ENCODE assay signal across 38 cellular contexts in genomic region chr6:49504666-49505065, GRCh38. TPM values are rescaled to one million over a fixed set of nuclear protein-coding genes. Genes with fewer than 3 reads are reported as not detected.
"Had no signal": no experiment of that assay in that cellular context is flagged by ENCODE, and none has a peak within 500 bp of the region (broad histone marks: within the 10 kb centered on the region; RNA-seq: fewer than 3 reads in every experiment).

No MANE protein-coding gene starts in this region.

- H3K4me1 ChIP-seq: adrenal gland, breast epithelium had no signal

- H3K27me3 ChIP-seq: adrenal gland, body of pancreas, brain microvascular endothelial cell, breast epithelium had no signal

- H3K27ac ChIP-seq: adrenal gland, body of pancreas, brain microvascular endothelial cell, breast epithelium, VCaP had no signal

- H3K4me3 Mint-ChIP-seq: activated B cell treated with CpG ODN at 0.5 μM for 24 hours; activated CD4-positive, alpha-beta memory T cell treated with anti-CD3 and anti-CD28 coated beads for 36 hours; activated CD4-positive, alpha-beta T cell treated with anti-CD3 and anti-CD28 coated beads, Interleukin-2, amount 10 ng/mL, durations not matched to agents 24 days and 14 days; activated CD8-positive, alpha-beta T cell treated with anti-CD3 and anti-CD28 coated beads for 36 hours; activated naive CD4-positive, alpha-beta T cell treated with anti-CD3 and anti-CD28 coated beads for 36 hours; activated naive CD8-positive, alpha-beta T cell treated with anti-CD3 and anti-CD28 coated beads for 36 hours; activated T-cell treated with anti-CD3 and anti-CD28 coated beads, Interleukin-2, amount 50 U/mL, for 4 hours; activated T-cell treated with anti-CD3 and anti-CD28 coated beads, Interleukin-2, amount 50 U/mL, for 72 hours; activated T-helper 1 cell treated with anti-CD3 and anti-CD28 coated beads, Interleukin-12 subunit alpha, Interleukin-12 subunit beta, Interleukin-2, Interleukin-4 antibody, amounts not matched to agents 30 ng/mL and 10 ng/mL and 1 ng/mL, durations not matched to agents 14 hours and 24 hours and 36 hours; activated T-helper 17 cell treated with anti-CD3 and anti-CD28 coated beads, Interleukin-2, amount 50 U/mL, for 72 hours; T-helper 1 cell treated with Interleukin-12 subunit alpha and Interleukin-12 subunit beta and Interleukin-4 antibody, amounts not matched to agents 30 μg/mL and 1 μg/mL, for 36 hours; T-helper 2 cell treated with Interferon-gamma antibody and Interleukin-4, amounts not matched to agents 5 μg/mL and 100 μg/mL, for 36 hours had no signal

- ATAC-seq: activated CD8-positive, alpha-beta T cell treated with anti-CD3 and anti-CD28 coated beads for 36 hours; activated naive CD4-positive, alpha-beta T cell treated with anti-CD3 and anti-CD28 coated beads, Interleukin-2, amount 50 U/mL, for 72 hours; activated T-cell treated with anti-CD3 and anti-CD28 coated beads, Interleukin-2, amount 50 U/mL, for 4 hours; activated T-cell treated with anti-CD3 and anti-CD28 coated beads, Interleukin-2, amount 50 U/mL, for 72 hours; activated T-helper 17 cell treated with anti-CD3 and anti-CD28 coated beads, Interleukin-2, amount 50 U/mL, for 72 hours; body of pancreas had no signal

- H3K36me3 Mint-ChIP-seq: activated CD4-positive, alpha-beta memory T cell treated with anti-CD3 and anti-CD28 coated beads for 36 hours; activated naive CD4-positive, alpha-beta T cell treated with anti-CD3 and anti-CD28 coated beads, Interleukin-2, amount 50 U/mL, for 72 hours; activated naive CD8-positive, alpha-beta T cell treated with anti-CD3 and anti-CD28 coated beads for 36 hours had no signal

- H3K9me3 Mint-ChIP-seq: activated B cell treated with CpG ODN at 0.5 μM for 24 hours; activated CD4-positive, alpha-beta memory T cell treated with anti-CD3 and anti-CD28 coated beads for 36 hours; activated CD4-positive, alpha-beta T cell treated with anti-CD3 and anti-CD28 coated beads, Interleukin-2, amount 10 ng/mL, durations not matched to agents 24 days and 14 days; activated CD8-positive, alpha-beta T cell treated with anti-CD3 and anti-CD28 coated beads for 36 hours; activated naive CD4-positive, alpha-beta T cell treated with anti-CD3 and anti-CD28 coated beads for 36 hours; activated naive CD4-positive, alpha-beta T cell treated with anti-CD3 and anti-CD28 coated beads, Interleukin-2, amount 50 U/mL, for 72 hours; activated naive CD8-positive, alpha-beta T cell treated with anti-CD3 and anti-CD28 coated beads for 36 hours; activated T-cell treated with anti-CD3 and anti-CD28 coated beads, Interleukin-2, amount 50 U/mL, for 4 hours; activated T-cell treated with anti-CD3 and anti-CD28 coated beads, Interleukin-2, amount 50 U/mL, for 72 hours; activated T-helper 1 cell treated with anti-CD3 and anti-CD28 coated beads, Interleukin-12 subunit alpha, Interleukin-12 subunit beta, Interleukin-2, Interleukin-4 antibody, amounts not matched to agents 30 ng/mL and 10 ng/mL and 1 ng/mL, durations not matched to agents 14 hours and 24 hours and 36 hours; T-helper 1 cell treated with Interleukin-12 subunit alpha and Interleukin-12 subunit beta and Interleukin-4 antibody, amounts not matched to agents 30 μg/mL and 1 μg/mL, for 36 hours; T-helper 2 cell treated with Interferon-gamma antibody and Interleukin-4, amounts not matched to agents 5 μg/mL and 100 μg/mL, for 36 hours had no signal

- H3K4me3 ChIP-seq: adrenal gland, body of pancreas, breast epithelium had no signal

- DNase-seq: activated B cell treated with CpG ODN at 0.5 μM for 24 hours; activated CD4-positive, alpha-beta memory T cell treated with anti-CD3 and anti-CD28 coated beads for 36 hours; activated CD4-positive, alpha-beta T cell treated with anti-CD3 and anti-CD28 coated beads for 4 hours; activated CD4-positive, alpha-beta T cell treated with anti-CD3 and anti-CD28 coated beads, Interleukin-2, amount 10 ng/mL, durations not matched to agents 24 days and 14 days; activated CD4-positive, alpha-beta T cell treated with anti-CD3 and anti-CD28 coated beads, Interleukin-2, amount 50 U/mL, for 1 hour; activated CD4-positive, alpha-beta T cell treated with anti-CD3 and anti-CD28 coated beads, Interleukin-2, amount 50 U/mL, for 4 hours; activated CD4-positive, CD25-positive, alpha-beta regulatory T cell treated with anti-CD3 and anti-CD28 coated beads, Interleukin-2, amount 50 U/mL, for 72 hours; activated CD8-positive, alpha-beta memory T cell treated with anti-CD3 and anti-CD28 coated beads, Interleukin-2, amount 50 U/mL, for 4 hours; activated CD8-positive, alpha-beta T cell treated with anti-CD3 and anti-CD28 coated beads for 36 hours; activated effector memory CD4-positive, alpha-beta T cell treated with anti-CD3 and anti-CD28 coated beads, Interleukin-2, amount 50 U/mL, for 16 hours; activated gamma-delta T cell treated with Interleukin-2 at 50 U/mL for 16 hours; activated naive CD4-positive, alpha-beta T cell; activated naive CD4-positive, alpha-beta T cell treated with anti-CD3 and anti-CD28 coated beads for 36 hours; activated naive CD4-positive, alpha-beta T cell treated with anti-CD3 and anti-CD28 coated beads, Interleukin-2, amount 50 U/mL, for 16 hours; activated naive CD8-positive, alpha-beta T cell treated with anti-CD3 and anti-CD28 coated beads for 36 hours; activated T-cell treated with anti-CD3 and anti-CD28 coated beads for 4 hours; activated T-cell treated with anti-CD3 and anti-CD28 coated beads, Interleukin-2, amount 50 U/mL, for 1 hour; activated T-cell treated with anti-CD3 and anti-CD28 coated beads, Interleukin-2, amount 50 U/mL, for 4 hours; activated T-cell treated with anti-CD3 and anti-CD28 coated beads, Interleukin-2, amount 50 U/mL, for 72 hours; adrenal gland; amniotic stem cell; aorta; body of pancreas; brain microvascular endothelial cell; central memory CD4-positive, alpha-beta T cell; T-helper 1 cell; T-helper 2 cell; T-helper 9 cell had no signal

- H3K27ac Mint-ChIP-seq: activated B cell treated with CpG ODN at 0.5 μM for 24 hours; activated CD4-positive, alpha-beta memory T cell treated with anti-CD3 and anti-CD28 coated beads for 36 hours; activated CD4-positive, alpha-beta T cell treated with anti-CD3 and anti-CD28 coated beads, Interleukin-2, amount 10 ng/mL, durations not matched to agents 24 days and 14 days; activated CD8-positive, alpha-beta T cell treated with anti-CD3 and anti-CD28 coated beads for 36 hours; activated naive CD4-positive, alpha-beta T cell treated with anti-CD3 and anti-CD28 coated beads for 36 hours; activated naive CD4-positive, alpha-beta T cell treated with anti-CD3 and anti-CD28 coated beads, Interleukin-2, amount 50 U/mL, for 72 hours; activated naive CD8-positive, alpha-beta T cell treated with anti-CD3 and anti-CD28 coated beads for 36 hours; activated T-cell treated with anti-CD3 and anti-CD28 coated beads, Interleukin-2, amount 50 U/mL, for 72 hours; activated T-helper 1 cell treated with anti-CD3 and anti-CD28 coated beads, Interleukin-12 subunit alpha, Interleukin-12 subunit beta, Interleukin-2, Interleukin-4 antibody, amounts not matched to agents 30 ng/mL and 10 ng/mL and 1 ng/mL, durations not matched to agents 14 hours and 24 hours and 36 hours; activated T-helper 17 cell treated with anti-CD3 and anti-CD28 coated beads, Interleukin-2, amount 50 U/mL, for 72 hours; T-helper 1 cell treated with Interleukin-12 subunit alpha and Interleukin-12 subunit beta and Interleukin-4 antibody, amounts not matched to agents 30 μg/mL and 1 μg/mL, for 36 hours; T-helper 2 cell treated with Interferon-gamma antibody and Interleukin-4, amounts not matched to agents 5 μg/mL and 100 μg/mL, for 36 hours had no signal

- H3K36me3 ChIP-seq: adrenal gland, brain microvascular endothelial cell, breast epithelium had no signal

- H3K9me3 ChIP-seq: adrenal gland, body of pancreas, breast epithelium had no signal

- H3K4me1 Mint-ChIP-seq: activated B cell treated with CpG ODN at 0.5 μM for 24 hours; activated CD4-positive, alpha-beta T cell treated with anti-CD3 and anti-CD28 coated beads, Interleukin-2, amount 10 ng/mL, durations not matched to agents 24 days and 14 days; activated naive CD8-positive, alpha-beta T cell treated with anti-CD3 and anti-CD28 coated beads for 36 hours; activated T-helper 17 cell treated with anti-CD3 and anti-CD28 coated beads, Interleukin-2, amount 50 U/mL, for 72 hours had no signal

RNA-seq across cellular contexts. Expression of gene GLYATL3, which starts 4.9 kb away (rescaled TPM):
- total RNA-seq: activated B cell treated with CpG ODN at 0.5 μM for 24 hours; activated CD4-positive, alpha-beta memory T cell treated with anti-CD3 and anti-CD28 coated beads for 36 hours; activated CD4-positive, alpha-beta T cell treated with anti-CD3 and anti-CD28 coated beads, Interleukin-2, amount 10 ng/mL, durations not matched to agents 24 days and 14 days; activated CD8-positive, alpha-beta memory T cell treated with anti-CD3 and anti-CD28 coated beads for 36 hours; activated CD8-positive, alpha-beta T cell treated with anti-CD3 and anti-CD28 coated beads for 36 hours; activated naive CD4-positive, alpha-beta T cell treated with anti-CD3 and anti-CD28 coated beads for 36 hours; activated naive CD4-positive, alpha-beta T cell treated with anti-CD3 and anti-CD28 coated beads, Interleukin-2, amount 50 U/mL, for 72 hours; activated naive CD8-positive, alpha-beta T cell treated with anti-CD3 and anti-CD28 coated beads for 36 hours; activated T-cell treated with anti-CD3 and anti-CD28 coated beads, Interleukin-2, amount 50 U/mL, for 4 hours; activated T-cell treated with anti-CD3 and anti-CD28 coated beads, Interleukin-2, amount 50 U/mL, for 72 hours; activated T-helper 1 cell treated with anti-CD3 and anti-CD28 coated beads, Interleukin-12 subunit alpha, Interleukin-12 subunit beta, Interleukin-2, Interleukin-4 antibody, amounts not matched to agents 30 ng/mL and 10 ng/mL and 1 ng/mL, durations not matched to agents 14 hours and 24 hours and 36 hours; activated T-helper 17 cell treated with anti-CD3 and anti-CD28 coated beads, Interleukin-2, amount 50 U/mL, for 72 hours; adrenal gland; aorta; astrocyte; body of pancreas; breast epithelium; cardiac septum had no signal
- polyA plus RNA-seq: adrenal gland, aorta had no signal

RNA-seq across cellular contexts. Expression of gene C6orf141, which starts 45.8 kb away (rescaled TPM):
- total RNA-seq: activated B cell treated with CpG ODN at 0.5 μM for 24 hours; activated CD4-positive, alpha-beta T cell treated with anti-CD3 and anti-CD28 coated beads, Interleukin-2, amount 10 ng/mL, durations not matched to agents 24 days and 14 days; activated CD8-positive, alpha-beta memory T cell treated with anti-CD3 and anti-CD28 coated beads for 36 hours; activated T-helper 1 cell treated with anti-CD3 and anti-CD28 coated beads, Interleukin-12 subunit alpha, Interleukin-12 subunit beta, Interleukin-2, Interleukin-4 antibody, amounts not matched to agents 30 ng/mL and 10 ng/mL and 1 ng/mL, durations not matched to agents 14 hours and 24 hours and 36 hours; activated T-helper 17 cell treated with anti-CD3 and anti-CD28 coated beads, Interleukin-2, amount 50 U/mL, for 72 hours had no signal
- polyA plus RNA-seq: aorta had no signal
